ENCODE assay signal across 11 cellular contexts in genomic region chr1:183194527-183195145, GRCh38. TPM values are rescaled to one million over a fixed set of nuclear protein-coding genes. Genes with fewer than 3 reads are reported as not detected.
DNase-seq lines count a peak whose midpoint lies in the region; ATAC-seq and TF ChIP-seq lines count a peak whose summit lies in the region.
"Had no signal": no experiment of that assay in that cellular context is flagged by ENCODE, and none has a peak within 500 bp of the region (broad histone marks: within the 10 kb centered on the region; RNA-seq: fewer than 3 reads in every experiment).

No MANE protein-coding gene starts in this region.

- H3K23me2 ChIP-seq in H9 (ENCODE audit: insufficient read length, low read depth, low read length, poor library complexity, severe bottlenecking), result no peaks in the 10 kb centered on the region

- H3K18ac ChIP-seq in H9 (ENCODE audit: insufficient read length, low read depth, low read length), result no peak overlapping the region
- H3K18ac ChIP-seq in mesenchymal stem cell (ENCODE audit: low read depth in 1 of 2, low read length in 2 of 2), result peak overlapping the region in 1 of 2 experiments; percentile 48

- H3K27ac ChIP-seq in H9 (ENCODE audit: insufficient read length, low read depth, low read length) (no peak overlapping the region), mesenchymal stem cell (ENCODE audit: low read length, poor library complexity, severe bottlenecking) (no peak overlapping the region), body of pancreas (no peak overlapping the region)

- H3K36me3 Mint-ChIP-seq in H9 (ENCODE audit: insufficient read depth in 1 of 3, low read depth in 3 of 3), result no peaks in the 10 kb centered on the region
- H3K36me3 Mint-ChIP-seq: brain had no signal

- H3K27me3 ChIP-seq in H9 (ENCODE audit: insufficient read depth, low read length), result no peaks in the 10 kb centered on the region
- no peaks in the 10 kb centered on the region for H3K27me3 ChIP-seq in mesenchymal stem cell (ENCODE audit: control insufficient read depth in 1 of 2, insufficient read depth in 1 of 2, low read length in 2 of 2)
- H3K27me3 ChIP-seq in body of pancreas, result peaks cover 0 to 5% of the 10 kb centered on the region in 2 donors

- no peaks in the 10 kb centered on the region; the same call in 1 of the 2 replicates for H3K27me3 Mint-ChIP-seq in H9 (ENCODE audit: low read depth)

- H3K27ac Mint-ChIP-seq in H9, result peak overlapping the region; percentile 31 to 83 (median 66); a peak in 5 of 7 replicates

- no peaks in the 10 kb centered on the region for H3K79me1 ChIP-seq in H9 (ENCODE audit: insufficient read depth, low read depth, low read length, poor library complexity, severe bottlenecking)
- H3K79me1 ChIP-seq in mesenchymal stem cell (replicated peaks; ENCODE audit: low read length, poor library complexity, severe bottlenecking), result no peaks in the 10 kb centered on the region

- H4K91ac ChIP-seq in H9 (ENCODE audit: insufficient read length, low read depth, low read length) (no peak overlapping the region), mesenchymal stem cell (ENCODE audit: low read length) (no peak overlapping the region)

- no peak overlapping the region for H4K5ac ChIP-seq in H9 (ENCODE audit: insufficient read length, low read depth, low read length)

- no peaks in the 10 kb centered on the region for H3K9me3 ChIP-seq in H9 (ENCODE audit: control insufficient read depth, low read depth, low read length)
- no peaks in the 10 kb centered on the region for H3K9me3 ChIP-seq in mesenchymal stem cell (ENCODE audit: control insufficient read depth, low read length)
- no peaks in the 10 kb centered on the region for H3K9me3 ChIP-seq in body of pancreas

- H3K4me1 ChIP-seq in H9 (ENCODE audit: insufficient read depth, low read length), result peaks cover 11% of the 10 kb centered on the region; the same call in 1 of the 2 replicates
- peaks cover 7% of the 10 kb centered on the region for H3K4me1 ChIP-seq in mesenchymal stem cell (ENCODE audit: control insufficient read depth, insufficient read depth, low read depth, low read length)
- no peaks in the 10 kb centered on the region for H3K4me1 ChIP-seq in body of pancreas

- H3K56ac ChIP-seq in H9 (ENCODE audit: insufficient read length, low read depth, low read length), result no peak overlapping the region

- H3K4me3 ChIP-seq in mesenchymal stem cell (ENCODE audit: insufficient read depth in 1 of 2, low read depth in 1 of 2, low read length in 2 of 2) (no peak overlapping the region), body of pancreas (no peak overlapping the region)
- H3K4me3 ChIP-seq: K562 had no signal

- TF ChIP-seq POLR2A in body of pancreas (IDR thresholded peaks at IDR 0.05), result no peak

- H2BK120ac ChIP-seq in H9 (ENCODE audit: low read depth, low read length, poor library complexity, severe bottlenecking) (no peak overlapping the region), mesenchymal stem cell (ENCODE audit: low read depth, low read length) (no peak overlapping the region)

- H3K4ac ChIP-seq in H9 (ENCODE audit: low read depth, low read length), result no peak overlapping the region
- no peak overlapping the region for H3K4ac ChIP-seq in mesenchymal stem cell (ENCODE audit: low read depth in 1 of 2, low read length in 2 of 2)

- no peaks in the 10 kb centered on the region for H3K9me3 Mint-ChIP-seq in H9
- H3K9me3 Mint-ChIP-seq: brain, neural crest cell had no signal

- H2BK5ac ChIP-seq in H9 (ENCODE audit: insufficient read length, low read length), result no peak overlapping the region
- no peak overlapping the region for H2BK5ac ChIP-seq in mesenchymal stem cell (ENCODE audit: low read depth, low read length, poor library complexity, severe bottlenecking)

- H2AK5ac ChIP-seq in H9 (ENCODE audit: insufficient read length, low read length) (no peak overlapping the region), mesenchymal stem cell (ENCODE audit: low read length, severe bottlenecking) (peak overlapping the region; percentile 3)

- H2BK15ac ChIP-seq in H9 (ENCODE audit: low read depth, low read length) (no peak overlapping the region), mesenchymal stem cell (ENCODE audit: low read depth, poor library complexity, severe bottlenecking) (no peak overlapping the region)

- H4K8ac ChIP-seq in H9 (replicated peaks; ENCODE audit: insufficient read length, low read depth, low read length) (no peak overlapping the region), mesenchymal stem cell (ENCODE audit: low read length) (no peak overlapping the region)

- H3K9ac ChIP-seq in H9 (ENCODE audit: extremely low read depth, insufficient read length, low read length) (no peak overlapping the region), mesenchymal stem cell (ENCODE audit: low read length) (no peak overlapping the region)

- 0 out of 2 replicates have a peak, but pooled peaks cover 1% of the 10 kb centered on the region for H3K79me2 ChIP-seq in H9 (ENCODE audit: insufficient read depth, low read length)

- no peak overlapping the region for H2BK20ac ChIP-seq in H9 (ENCODE audit: low read depth, low read length, poor library complexity, severe bottlenecking)

- DNase-seq in H9 (no peak), KG1 (lab: John Stamatoyannopoulos, UW) (peak; percentile 31), mesenchymal stem cell (no peak), OCI-M2 (lab: John Stamatoyannopoulos, UW; ENCODE audit: unreplicated experiment) (no peak), foreskin melanocyte (no peak), body of pancreas (no peak), SIG-M5 (lab: John Stamatoyannopoulos, UW) (no peak)

- peaks cover 29 to 30% of the 10 kb centered on the region in 2 experiments for H3K4me1 Mint-ChIP-seq in H9
- H3K4me1 Mint-ChIP-seq: neural crest cell had no signal

- no peak overlapping the region for H3K14ac ChIP-seq in H9 (ENCODE audit: insufficient read depth, low read length)
- H3K14ac ChIP-seq in mesenchymal stem cell (ENCODE audit: low read length in 2 of 2), result no peak overlapping the region

- ATAC-seq in GM18868 (IDR thresholded peaks at IDR 0.05; ENCODE audit: unreplicated experiment) (peak; percentile 97), body of pancreas (no peak)
- ATAC-seq: K562 had no signal

- H3K4me2 ChIP-seq in H9 (ENCODE audit: insufficient read depth, insufficient read length, low read length), result no peak overlapping the region
- no peak overlapping the region for H3K4me2 ChIP-seq in mesenchymal stem cell (ENCODE audit: low read length, poor library complexity, severe bottlenecking)

- H3K23ac ChIP-seq in H9 (ENCODE audit: insufficient read length, low read depth, low read length) (no peak overlapping the region), mesenchymal stem cell (ENCODE audit: low read length in 2 of 2) (no peak overlapping the region)

- no CpG with 5 or more reads among the region's 1 CpG for WGBS in H9 (ENCODE audit: extremely low coverage, insufficient read length, low lambda C conversion rate)
- 96% methylated on average over 1 of the region's 1 CpG for WGBS in mesenchymal stem cell
- 77 to 83% methylated on average over 1 of the region's 1 CpG for WGBS in body of pancreas, 2 donors

- TF ChIP-seq CTCF in H9 (conservative IDR thresholded peaks at IDR 0.05), result no peak
- no peak for TF ChIP-seq CTCF in body of pancreas (IDR thresholded peaks at IDR 0.05)

- H3K36me3 ChIP-seq in mesenchymal stem cell (ENCODE audit: control insufficient read depth in 1 of 2, insufficient read depth in 2 of 2, low read depth in 1 of 2, low read length in 2 of 2) (no peaks in the 10 kb centered on the region), body of pancreas (replicated peaks in 1 of 2; ENCODE audit: insufficient read depth in 1 of 2, low read depth in 2 of 2) (no peaks in the 10 kb centered on the region)

- H3K4me3 Mint-ChIP-seq in H9, result no peak overlapping the region
- H3K4me3 Mint-ChIP-seq: brain, neural crest cell had no signal

- H2BK12ac ChIP-seq in H9 (ENCODE audit: insufficient read length, low read depth, low read length) (no peak overlapping the region), mesenchymal stem cell (ENCODE audit: low read length in 2 of 2) (no peak overlapping the region)

- no peaks in the 10 kb centered on the region for H4K20me1 ChIP-seq in H9 (ENCODE audit: control insufficient read depth, insufficient read depth, insufficient read length)

- intact Hi-C loops in body of pancreas (cut with DNase I), result no loop called here

- no peak overlapping the region for H3T11ph ChIP-seq in H9 (ENCODE audit: low read length)

- H2AFZ ChIP-seq in H9 (ENCODE audit: low read length) (no peak overlapping the region), mesenchymal stem cell (ENCODE audit: low read depth, low read length) (no peak overlapping the region)

RNA-seq across cellular contexts. Expression of gene LAMC2, which starts 8.6 kb away (rescaled TPM):
- total RNA-seq in H9 (2021) (6.8 and 7.4 TPM in 2 replicates), body of pancreas (1 to 10 TPM; 3.6 to 6.7 TPM)
- 0.37 TPM for polyA plus RNA-seq in mesenchymal stem cell (2013, experiment 1 of 2)
- polyA plus RNA-seq in mesenchymal stem cell (2013, experiment 2 of 2), result 0.38 TPM
- total RNA-seq: neural crest cell had no signal
